ENCODE assay signal across 9 cellular contexts in the genomic region with DNA sequence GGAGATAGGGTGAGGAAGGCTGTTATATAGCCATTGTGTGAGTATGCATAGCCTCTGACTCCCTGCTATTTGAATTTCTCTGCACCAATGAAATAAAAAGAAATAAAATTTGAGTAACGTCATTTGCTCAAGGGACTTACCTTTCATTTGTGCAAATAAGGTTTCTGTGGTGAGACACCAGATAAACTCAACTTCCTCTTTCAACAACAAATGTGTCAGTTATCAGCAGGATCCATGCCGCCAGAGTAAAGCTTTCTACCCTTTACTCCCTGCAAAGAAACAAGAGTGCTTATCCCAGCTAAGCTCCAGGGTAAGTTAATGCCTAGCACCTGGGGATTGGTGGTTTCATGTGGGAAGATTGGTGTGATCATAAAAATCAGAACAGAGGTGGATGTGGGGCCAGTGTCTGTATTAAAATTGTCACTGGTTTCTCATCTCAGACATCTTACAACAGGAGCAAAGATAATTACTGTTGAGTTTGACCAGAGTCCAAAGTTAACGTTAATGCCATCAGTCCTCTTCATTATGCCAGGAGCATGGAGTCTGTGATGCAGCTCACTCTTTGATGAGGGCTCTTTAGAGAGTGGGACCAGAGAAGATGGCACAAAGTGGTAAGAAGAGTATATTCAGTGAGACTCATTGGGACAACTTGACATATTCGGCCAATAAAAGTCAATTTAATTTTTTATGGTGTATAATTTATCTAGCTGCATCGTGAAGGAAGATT. TPM values are rescaled to one million over a fixed set of nuclear protein-coding genes. Genes with fewer than 3 reads are reported as not detected.
A peak's percentile ranks its signal among the peaks of the same experiment; 100 is the strongest.
DNase-seq lines count a peak whose midpoint lies in the region; ATAC-seq and FAIRE-seq lines count a peak whose summit lies in the region.
"Had no signal": no experiment of that assay in that cellular context is flagged by ENCODE, and none has a peak within 500 bp of the region (broad histone marks: within the 10 kb centered on the region; RNA-seq: fewer than 3 reads in every experiment).

A gene with protein sequence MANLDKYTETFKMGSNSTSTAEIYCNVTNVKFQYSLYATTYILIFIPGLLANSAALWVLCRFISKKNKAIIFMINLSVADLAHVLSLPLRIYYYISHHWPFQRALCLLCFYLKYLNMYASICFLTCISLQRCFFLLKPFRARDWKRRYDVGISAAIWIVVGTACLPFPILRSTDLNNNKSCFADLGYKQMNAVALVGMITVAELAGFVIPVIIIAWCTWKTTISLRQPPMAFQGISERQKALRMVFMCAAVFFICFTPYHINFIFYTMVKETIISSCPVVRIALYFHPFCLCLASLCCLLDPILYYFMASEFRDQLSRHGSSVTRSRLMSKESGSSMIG (plus strand): TSS at position 206 of the 727 bp plus-strand sequence. CDS start 15,130 bp downstream, outside the sequence.

- POLR2A ChIA-PET in CD4-positive, alpha-beta memory T cell (lab: Charles Lee; ENCODE audit: partially characterized antibody): interaction anchor here (0.9 to 3.5 kb wide), 17 partner anchors 10 to 466 kb away, joined by 3 to 26 read pairs (median 6); a partner anchor contains a TSS

- peak within 1 kb of the TSS; percentile 87 to 99 (median 96) for H3K4me3 Mint-ChIP-seq in CD4-positive, alpha-beta memory T cell

- peaks cover 4 to 39% of the 10 kb centered on the region in 2 donors for H3K36me3 Mint-ChIP-seq in CD4-positive, alpha-beta memory T cell

- ATAC-seq in GM19351 (IDR thresholded peaks at IDR 0.05; ENCODE audit: unreplicated experiment) (peak; percentile 80), HG03354 (IDR thresholded peaks at IDR 0.05; ENCODE audit: poor library complexity, severe bottlenecking, unreplicated experiment) (peak; percentile 85)

- CTCF ChIA-PET in CD4-positive, alpha-beta memory T cell (lab: Charles Lee; ENCODE audit: partially characterized antibody): interaction anchor here (0.9 to 3.2 kb wide), 2 partner anchors 137 to 466 kb away, joined by 3 to 9 read pairs; no protein-coding TSS in a partner anchor

- H3K36me3 ChIP-seq in CD4-positive, alpha-beta memory T cell (ENCODE audit: insufficient read depth, low read length): no peaks in the 10 kb centered on the region

- H3K4me3 ChIP-seq in CD4-positive, alpha-beta memory T cell (ENCODE audit: low read length in 2 of 2): peak within 1 kb of the TSS; percentile 59 to 86

- H3K27ac Mint-ChIP-seq in CD4-positive, alpha-beta memory T cell: peak within 1 kb of the TSS; percentile 95 to 100 (median 97)

- H3K4me1 ChIP-seq in CD4-positive, alpha-beta memory T cell (ENCODE audit: insufficient read depth, low read length): peaks cover 45% of the 10 kb centered on the region

- DNase-seq in CD4-positive, alpha-beta memory T cell: peak; percentile 70 to 80 (median 74)
- DNase-seq in activated CD4-positive, alpha-beta T cell treated with anti-CD3 and anti-CD28 coated beads, Interleukin-2, amount 50 U/mL, for 1 hour: peak; percentile 19
- DNase-seq in urothelium cell line (ENCODE audit: low spot score) (no peak), NCI-H82 (lab: John Stamatoyannopoulos, UW) (no peak), ureter (ENCODE audit: low spot score) (no peak), GM19238 (ENCODE audit: insufficient read length, low spot score) (no peak)

- intact Hi-C loops in CD4-positive, alpha-beta memory T cell (cut with micrococcal nuclease): loop anchor here (2.0 to 10.0 kb wide), 8 partner anchors 13 to 1051 kb away; a partner anchor contains a TSS

- peaks cover 22 to 69% (median 36%) of the 10 kb centered on the region in 4 donors for H3K4me1 Mint-ChIP-seq in CD4-positive, alpha-beta memory T cell

- H3K9me3 Mint-ChIP-seq in CD4-positive, alpha-beta memory T cell: no peaks in the 10 kb centered on the region

- peak within 1 kb of the TSS; percentile 68 for H3K27ac ChIP-seq in CD4-positive, alpha-beta memory T cell (ENCODE audit: low read depth, low read length)

- no peaks in the 10 kb centered on the region for H3K27me3 Mint-ChIP-seq in CD4-positive, alpha-beta memory T cell

- no peaks in the 10 kb centered on the region for H3K27me3 ChIP-seq in CD4-positive, alpha-beta memory T cell (ENCODE audit: insufficient read depth, low read length)

- no peaks in the 10 kb centered on the region for H3K9me3 ChIP-seq in CD4-positive, alpha-beta memory T cell (ENCODE audit: control insufficient read depth in 1 of 2, low read length in 2 of 2)

- no peak for FAIRE-seq in urothelium cell line (lab: Jason Lieb, UNC)

RNA-seq across cellular contexts. Expression of the gene that starts here (rescaled TPM):
- total RNA-seq in CD4-positive, alpha-beta memory T cell: 100 to 1,000 TPM in 1 of 2 experiments, 10 to 100 TPM in 1; 87.4 to 104 TPM
- polyA plus RNA-seq in CD4-positive, alpha-beta memory T cell: 10 to 100 TPM; 61.8 to 85.0 TPM
- total RNA-seq in ureter: 0.39 TPM
- polyA plus RNA-seq: neural cell had no signal

Comparison
In these comparisons a context has a peak if more than half of its experiments do, and no peak if none do; other contexts are left out.
1. RNA of the gene that starts here (total RNA-seq): 87.4 to 104 TPM in CD4-positive, alpha-beta memory T cell; 0.39 TPM in ureter (single experiment); every median in the first group is over 10 times any median in the second.
2. DNase-seq: peak in CD4-positive, alpha-beta memory T cell (5 of 5) and activated CD4-positive, alpha-beta T cell treated with anti-CD3 and anti-CD28 coated beads, Interleukin-2, amount 50 U/mL, for 1 hour (single experiment); none in urothelium cell line (single experiment), NCI-H82 (single experiment), ureter (single experiment) and GM19238 (single experiment).